11 cellular contexts compared by ENCODE assay signal in genomic region chr12:47935196-47935595, GRCh38. TPM values are rescaled to one million over a fixed set of nuclear protein-coding genes. Genes with fewer than 3 reads are reported as not detected.
DNase-seq lines count a peak whose midpoint lies in the region; ATAC-seq and TF ChIP-seq lines count a peak whose summit lies in the region.
"Had no signal": no experiment of that assay in that cellular context is flagged by ENCODE, and none has a peak within 500 bp of the region (broad histone marks: within the 10 kb centered on the region; RNA-seq: fewer than 3 reads in every experiment).

No MANE protein-coding gene starts in this region.

- no peak overlapping the region for H2AFZ ChIP-seq in mammary epithelial cell (ENCODE audit: low read depth, low read length)

- TF ChIP-seq EP300 in sigmoid colon (IDR thresholded peaks at IDR 0.05), result no peak

- H3K36me3 ChIP-seq in sigmoid colon, result no peaks in the 10 kb centered on the region
- no peaks in the 10 kb centered on the region for H3K36me3 ChIP-seq in mammary epithelial cell (ENCODE audit: insufficient read depth, low read length)
- H3K36me3 ChIP-seq: neutrophil had no signal

- no peak overlapping the region for H3K4me3 ChIP-seq in astrocyte of the cerebellum (ENCODE audit: low read depth, low read length)
- no peak overlapping the region for H3K4me3 ChIP-seq in sigmoid colon
- H3K4me3 ChIP-seq in mammary epithelial cell (replicated peaks in 1 of 3; ENCODE audit: insufficient read depth in 1 of 3, low read depth in 2 of 3, low read length in 3 of 3), result no peak overlapping the region

- dilution Hi-C loops in mammary epithelial cell (cut with HindIII; ENCODE audit: low sequenced_read_pairs), result no loop called here

- CTCF ChIA-PET in mammary epithelial cell (lab: Charles Lee; ENCODE audit: low non-redundant PET), result no interaction called here

- H3K9me3 ChIP-seq in sigmoid colon (no peaks in the 10 kb centered on the region), mammary epithelial cell (replicated peaks; ENCODE audit: insufficient read depth, low read length) (no peaks in the 10 kb centered on the region)
- H3K9me3 ChIP-seq: neutrophil had no signal

- H3K79me2 ChIP-seq in mammary epithelial cell (ENCODE audit: insufficient read depth, low read length), result no peaks in the 10 kb centered on the region

- peak; percentile 78 to 81 for ATAC-seq in left cardiac atrium
- no peak for ATAC-seq in GM19351 (IDR thresholded peaks at IDR 0.05; ENCODE audit: unreplicated experiment)

- WGBS in sigmoid colon, 2 donors, result 66% methylated on average over 10 of the region's 10 CpGs
- WGBS in mammary epithelial cell (ENCODE audit: low coverage, missing lambda C conversion rate), result 87% methylated on average over 8 of the region's 10 CpGs

- H3K27ac ChIP-seq in sigmoid colon, result no peak overlapping the region
- H3K27ac ChIP-seq in mammary epithelial cell (ENCODE audit: insufficient read depth, low read depth, low read length), result no peak overlapping the region
- H3K27ac ChIP-seq: neutrophil had no signal

- peaks cover 0 to 8% (median 3%) of the 10 kb centered on the region in 4 donors for H3K4me1 ChIP-seq in sigmoid colon
- H3K4me1 ChIP-seq in mammary epithelial cell (ENCODE audit: insufficient read depth, low read length), result peaks cover 10% of the 10 kb centered on the region

- no peak overlapping the region for H3K9ac ChIP-seq in mammary epithelial cell (ENCODE audit: insufficient read depth, low read length)

- no peak for TF ChIP-seq POLR2A in sigmoid colon (IDR thresholded peaks at IDR 0.05)

- in situ Hi-C loops in astrocyte of the cerebellum (cut with HindIII; ENCODE audit: low sequenced_read_pairs), result loop anchor here (10.0 kb wide), 1 partner anchor 50 kb away; no protein-coding TSS in a partner anchor
- in situ Hi-C loops in mammary epithelial cell (cut with MboI; ENCODE audit: low sequenced_read_pairs in 2 of 2), result no loop called here

- intact Hi-C loops in left cardiac atrium (cut with DNase I) (no loop called here), sigmoid colon (cut with DNase I) (no loop called here), mammary epithelial cell (cut with micrococcal nuclease) (no loop called here)

- TF ChIP-seq CTCF in astrocyte of the cerebellum (IDR thresholded peaks at IDR 0.05; ENCODE audit: low read depth, low read length, missing control alignments) (no peak), sigmoid colon (IDR thresholded peaks at IDR 0.05) (no peak), mammary epithelial cell (conservative IDR thresholded peaks at IDR 0.05 in 1 of 2, IDR thresholded peaks at IDR 0.05 in 1 of 2; ENCODE audit: extremely low read depth in 1 of 2, insufficient read depth in 1 of 2, low read depth in 1 of 2, low read length in 2 of 2) (no peak)

- no peaks in the 10 kb centered on the region for H4K20me1 ChIP-seq in mammary epithelial cell (ENCODE audit: insufficient read depth, low read length)

- DNase-seq in GM04504 (ENCODE audit: low read depth) (peak; percentile 85), astrocyte of the cerebellum (ENCODE audit: low read depth) (peak; percentile 38), left cardiac atrium (peak; percentile 56), sigmoid colon (peak; percentile 75), kidney tubule cell (ENCODE audit: low spot score) (no peak), mammary epithelial cell (no peak), SKM-1 treated with dmso at 0.1 percent for 144 hours (lab: John Stamatoyannopoulos, UW; ENCODE audit: unreplicated experiment) (no peak)
- DNase-seq: DMS53, NCI-H1092 had no signal

- BruUV-seq in mammary epithelial cell (replicated peaks; lab: Mats Ljungman, UMichigan), result no TSS peak

- no peaks in the 10 kb centered on the region for H3K27me3 ChIP-seq in sigmoid colon
- H3K27me3 ChIP-seq in mammary epithelial cell (ENCODE audit: insufficient read depth, low read length), result no peaks in the 10 kb centered on the region
- H3K27me3 ChIP-seq: neutrophil had no signal

- H3K4me2 ChIP-seq in mammary epithelial cell (ENCODE audit: insufficient read depth, low read depth, low read length), result no peak overlapping the region

RNA-seq across cellular contexts. Expression of gene TMEM106C, which starts 28.2 kb away (rescaled TPM):
- total RNA-seq in left cardiac atrium (10 to 100 TPM; 47.9 to 54.9 TPM), sigmoid colon (100 to 1,000 TPM in 2 of 4 donors, 10 to 100 TPM in 2; 46.2 to 122 (median 92.2) TPM), mammary epithelial cell (10 to 100 TPM; 82.5 to 90.2 TPM)
- polyA plus RNA-seq in sigmoid colon (100 to 1,000 TPM; 145 to 199 (median 169) TPM), mammary epithelial cell (231 TPM)
- 220 TPM for polyA minus RNA-seq in mammary epithelial cell

RNA-seq across cellular contexts. Expression of gene VDR, which starts 30.4 kb away (rescaled TPM):
- total RNA-seq in left cardiac atrium (1 to 10 TPM in 1 of 2 donors, under 1 TPM in 1; 0.74 to 3.1 TPM), sigmoid colon (1 to 10 TPM in 3 of 4 donors, under 1 TPM in 1; 0.71 to 2.5 (median 1.5) TPM), mammary epithelial cell (10 to 100 TPM; 71.8 to 89.5 TPM)
- polyA plus RNA-seq in sigmoid colon (10 to 100 TPM; 36.0 to 69.1 (median 60.5) TPM), mammary epithelial cell (105 TPM)
- polyA minus RNA-seq in mammary epithelial cell, result 129 TPM

Comparison
In these comparisons a context has a peak if more than half of its experiments do, and no peak if none do; other contexts are left out.
1. DNase-seq: peak in GM04504 (single experiment), astrocyte of the cerebellum (single experiment), left cardiac atrium (single experiment) and sigmoid colon (single experiment); none in kidney tubule cell (single experiment), mammary epithelial cell (single experiment) and SKM-1 treated with dmso at 0.1 percent for 144 hours (single experiment).
2. RNA of gene VDR, which starts 30.4 kb away (total RNA-seq): 71.8 to 89.5 TPM in mammary epithelial cell; 0.74 to 3.1 TPM in left cardiac atrium and 0.71 to 2.5 TPM in sigmoid colon; every median in the first group is over 10 times any median in the second.